4 cellular contexts compared by ENCODE assay signal in the genomic region with DNA sequence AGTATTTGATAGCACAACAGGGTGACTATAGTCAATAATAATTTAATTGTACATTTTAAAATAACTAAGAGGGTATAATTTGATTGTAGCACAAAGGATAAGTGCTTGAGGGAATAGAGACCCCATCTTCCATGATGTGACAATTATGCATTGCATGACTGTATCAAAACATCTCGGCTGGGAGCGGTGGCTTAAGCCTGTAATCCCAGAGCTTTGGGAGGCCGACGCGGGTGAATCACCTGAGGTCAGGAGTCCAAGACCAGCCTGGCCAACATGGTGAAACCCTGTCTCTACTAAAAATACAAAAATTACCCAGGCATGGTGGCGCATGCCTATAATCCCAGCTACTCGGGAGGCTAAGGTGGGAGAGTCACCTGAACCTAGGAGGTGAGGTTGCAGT. TPM values are rescaled to one million over a fixed set of nuclear protein-coding genes. Genes with fewer than 3 reads are reported as not detected.
"Had no signal": no experiment of that assay in that cellular context is flagged by ENCODE, and none has a peak within 500 bp of the region (broad histone marks: within the 10 kb centered on the region; RNA-seq: fewer than 3 reads in every experiment).

No MANE protein-coding gene starts in this region.

RNA-seq across cellular contexts. Expression of gene ONECUT2, which starts 38.3 kb away (rescaled TPM):
- polyA plus RNA-seq: IgD-negative memory B cell had no signal

RNA-seq across cellular contexts. Expression of gene ST8SIA3, which starts 44.5 kb away (rescaled TPM):
- total RNA-seq: HepG2, HFFc6, HT1080 had no signal
- polyA plus RNA-seq: HepG2, IgD-negative memory B cell had no signal
